ENCODE assay signal across 27 cellular contexts in the genomic region with DNA sequence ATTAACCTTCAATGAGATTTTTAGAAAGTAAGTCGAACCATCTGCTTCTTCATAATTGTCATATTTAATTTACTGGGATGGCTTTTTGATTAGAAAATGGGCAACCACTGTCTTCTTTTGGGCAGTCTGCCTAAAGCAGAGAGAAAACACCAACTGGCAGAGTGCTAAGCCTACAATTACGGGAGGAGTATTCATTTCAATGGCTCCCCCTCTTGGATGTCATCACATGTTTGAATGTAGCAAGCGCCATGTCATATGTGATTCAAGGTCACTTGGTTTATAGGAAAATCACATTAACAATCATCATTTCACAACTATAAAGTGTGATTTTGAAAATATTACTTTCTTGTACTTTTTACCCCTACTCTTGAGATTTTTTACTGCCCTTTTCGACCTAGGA.
"Had no signal": no experiment of that assay in that cellular context is flagged by ENCODE, and none has a peak within 500 bp of the region (broad histone marks: within the 10 kb centered on the region; RNA-seq: fewer than 3 reads in every experiment).

No MANE protein-coding gene starts in this region.

- DNase-seq: activated CD4-positive, alpha-beta memory T cell treated with anti-CD3 and anti-CD28 coated beads for 36 hours; activated CD4-positive, alpha-beta T cell treated with anti-CD3 and anti-CD28 coated beads for 36 hours; activated CD4-positive, alpha-beta T cell treated with anti-CD3 and anti-CD28 coated beads, Interleukin-2, amount 10 ng/mL, durations not matched to agents 24 days and 14 days; activated CD4-positive, CD25-positive, alpha-beta regulatory T cell; activated CD4-positive, CD25-positive, alpha-beta regulatory T cell treated with anti-CD3 and anti-CD28 coated beads, Interleukin-2, amount 50 U/mL, for 72 hours; activated CD8-positive, alpha-beta memory T cell treated with anti-CD3 and anti-CD28 coated beads, Interleukin-2, amount 10 ng/mL, durations not matched to agents 7 days and 5 days; activated CD8-positive, alpha-beta memory T cell treated with anti-CD3 and anti-CD28 coated beads, Interleukin-2, amount 50 U/mL, for 4 hours; activated CD8-positive, alpha-beta T cell treated with anti-CD3 and anti-CD28 coated beads, Interleukin-2, amount 10 ng/mL, durations not matched to agents 7 days and 5 days; activated effector memory CD4-positive, alpha-beta T cell treated with anti-CD3 and anti-CD28 coated beads, Interleukin-2, amount 50 U/mL, for 16 hours; activated naive CD4-positive, alpha-beta T cell treated with anti-CD3 and anti-CD28 coated beads for 36 hours; activated naive CD8-positive, alpha-beta T cell treated with anti-CD3 and anti-CD28 coated beads for 36 hours; activated naive CD8-positive, alpha-beta T cell treated with anti-CD3 and anti-CD28 coated beads, Interleukin-2, amount 50 U/mL, for 24 hours; activated T-cell treated with anti-CD3 and anti-CD28 coated beads, Interleukin-2, amount 50 U/mL, for 1 hour; activated T-cell treated with anti-CD3 and anti-CD28 coated beads, Interleukin-2, amount 50 U/mL, for 48 hours; adrenal gland; amygdala; aorta; body of pancreas; central memory CD4-positive, alpha-beta T cell; cerebellar nuclear complex; colonic mucosa; effector CD8-positive, alpha-beta T cell; esophagus squamous epithelium; foreskin melanocyte; heart right ventricle; T1000 had no signal

- ATAC-seq: activated CD4-positive, alpha-beta T cell treated with anti-CD3 and anti-CD28 coated beads for 36 hours; activated CD8-positive, alpha-beta memory T cell treated with anti-CD3 and anti-CD28 coated beads, Interleukin-2, amount 10 ng/mL, durations not matched to agents 7 days and 5 days; activated CD8-positive, alpha-beta T cell treated with anti-CD3 and anti-CD28 coated beads, Interleukin-2, amount 10 ng/mL, durations not matched to agents 7 days and 5 days; activated naive CD8-positive, alpha-beta T cell treated with anti-CD3 and anti-CD28 coated beads, Interleukin-2, amount 50 U/mL, for 24 hours; body of pancreas; gastroesophageal sphincter; heart right ventricle had no signal
